In genomic region chr18:79246309-79247108, GRCh38 we compare ENCODE assay signal across 8 cellular contexts.
DNase-seq lines count a peak whose midpoint lies in the region; ATAC-seq and TF ChIP-seq lines count a peak whose summit lies in the region.

No MANE protein-coding gene starts in this region.

- intact Hi-C loops in activated CD4-positive, alpha-beta T cell treated with anti-CD3 and anti-CD28 coated beads for 36 hours (cut with DNase I, micrococcal nuclease), result loop anchor here (1.0 to 10.0 kb wide), 6 partner anchors 177 to 396 kb away; partner anchors contain the start of gene ATP9B (in 2 of the 2)

- peak; percentile 96 for TF ChIP-seq CTCF in AG04449 (IDR thresholded peaks at IDR 0.05; ENCODE audit: insufficient read depth, low read length, missing control alignments)

- DNase-seq in AG04449 (ENCODE audit: low read depth, low spot score), result peak; percentile 4
- peak; percentile 69 for DNase-seq in NCI-H226
- DNase-seq in activated CD4-positive, alpha-beta T cell treated with anti-CD3 and anti-CD28 coated beads for 36 hours, result peak; percentile 89
- DNase-seq in cerebellar cortex (ENCODE audit: low spot score), result peak; percentile 80
- peak; percentile 72 for DNase-seq in left lobe of liver (ENCODE audit: low spot score)
- DNase-seq in stimulated activated CD4-positive, alpha-beta T cell treated with anti-CD3 and anti-CD28 coated beads, Interleukin-4, amount 100 ng/mL, for 48 hours (ENCODE audit: low read depth in 2 of 2), result peak; percentile 67 to 72

- peak overlapping the region; percentile 73 for H3K27ac Mint-ChIP-seq in activated CD4-positive, alpha-beta T cell treated with anti-CD3 and anti-CD28 coated beads for 36 hours

- H3K27me3 Mint-ChIP-seq in activated CD4-positive, alpha-beta T cell treated with anti-CD3 and anti-CD28 coated beads for 36 hours, result no peaks in the 10 kb centered on the region

- peak overlapping the region; percentile 66 for H3K4me3 Mint-ChIP-seq in activated CD4-positive, alpha-beta T cell treated with anti-CD3 and anti-CD28 coated beads for 36 hours

- peak; percentile 99 for ATAC-seq in GM18867 (IDR thresholded peaks at IDR 0.05; ENCODE audit: unreplicated experiment)
- peak; percentile 70 for ATAC-seq in HG03066 (IDR thresholded peaks at IDR 0.05; ENCODE audit: low read depth, unreplicated experiment)
- ATAC-seq in activated CD4-positive, alpha-beta T cell treated with anti-CD3 and anti-CD28 coated beads for 36 hours, result peak; percentile 98
- ATAC-seq in left lobe of liver, result peak; percentile 100

- no peaks in the 10 kb centered on the region for H3K9me3 Mint-ChIP-seq in activated CD4-positive, alpha-beta T cell treated with anti-CD3 and anti-CD28 coated beads for 36 hours (ENCODE audit: low read depth)

- POLR2A ChIA-PET in AG04449 (lab: Yijun Ruan, JAX), result no interaction called here
- POLR2A ChIA-PET in activated CD4-positive, alpha-beta T cell treated with anti-CD3 and anti-CD28 coated beads for 36 hours (lab: Charles Lee), result no interaction called here

- no peak overlapping the region for H3K4me3 ChIP-seq in AG04449 (ENCODE audit: low read depth, low read length)

- no peaks in the 10 kb centered on the region for H3K36me3 Mint-ChIP-seq in activated CD4-positive, alpha-beta T cell treated with anti-CD3 and anti-CD28 coated beads for 36 hours (ENCODE audit: low read depth)

- H3K4me1 Mint-ChIP-seq in activated CD4-positive, alpha-beta T cell treated with anti-CD3 and anti-CD28 coated beads for 36 hours, result peaks cover 12% of the 10 kb centered on the region

- CTCF ChIA-PET in AG04449 (lab: Yijun Ruan, JAX), result no interaction called here
- CTCF ChIA-PET in activated CD4-positive, alpha-beta T cell treated with anti-CD3 and anti-CD28 coated beads for 36 hours (lab: Charles Lee), result no interaction called here

Comparison
In these comparisons a context has a peak if more than half of its experiments do, and no peak if none do; other contexts are left out.
1. DNase-seq: peak in every context shown above with its lines; median percentile 89 in activated CD4-positive, alpha-beta T cell treated with anti-CD3 and anti-CD28 coated beads for 36 hours; 80 in cerebellar cortex; 72 in left lobe of liver; 70 in stimulated activated CD4-positive, alpha-beta T cell treated with anti-CD3 and anti-CD28 coated beads, Interleukin-4, amount 100 ng/mL, for 48 hours; 69 in NCI-H226; 4 in AG04449.